In the genomic region with DNA sequence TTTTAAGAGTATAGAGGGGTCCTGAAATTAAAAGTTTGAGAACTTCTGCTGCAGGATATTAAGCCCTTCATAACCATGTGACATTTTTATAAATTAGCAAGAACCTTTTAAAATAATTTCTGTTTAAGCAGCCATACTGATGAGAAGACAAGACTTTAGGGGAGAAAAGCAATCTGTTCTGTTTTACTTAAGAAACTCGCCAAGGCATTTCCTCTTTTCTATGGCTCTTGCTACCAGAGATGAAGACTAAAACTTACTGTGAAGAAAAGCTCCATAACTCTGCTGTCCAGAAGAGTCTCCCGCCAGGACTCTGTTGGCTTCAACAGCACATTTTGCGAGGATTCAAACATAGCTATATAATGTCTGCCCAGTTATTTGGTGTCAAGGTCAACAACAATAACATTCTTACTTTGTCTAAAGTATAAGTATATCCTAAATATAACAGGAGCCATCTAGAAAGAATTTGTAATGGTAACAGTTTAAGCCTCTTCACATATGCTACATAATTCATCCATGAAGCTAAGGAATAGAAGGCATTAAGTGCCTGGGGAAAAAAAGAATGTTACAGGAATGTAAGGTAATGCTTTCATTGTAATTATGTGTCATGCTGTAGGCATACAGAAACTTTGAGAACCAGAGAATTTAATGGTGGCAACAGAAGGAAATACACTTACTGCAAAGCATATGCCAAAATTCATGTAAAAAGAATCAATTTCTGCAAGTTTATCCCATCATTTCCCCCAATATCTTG, we compare ENCODE assay signal across 2 cellular contexts.
TF ChIP-seq lines count a peak whose summit lies in the region.

No MANE protein-coding gene starts in this region.

TF ChIP-seq in WTC11, 78 proteins besides CTCF, POLR2A, EP300 and RAD21 (continues in another document):
- TF ChIP-seq, protein P1, sequence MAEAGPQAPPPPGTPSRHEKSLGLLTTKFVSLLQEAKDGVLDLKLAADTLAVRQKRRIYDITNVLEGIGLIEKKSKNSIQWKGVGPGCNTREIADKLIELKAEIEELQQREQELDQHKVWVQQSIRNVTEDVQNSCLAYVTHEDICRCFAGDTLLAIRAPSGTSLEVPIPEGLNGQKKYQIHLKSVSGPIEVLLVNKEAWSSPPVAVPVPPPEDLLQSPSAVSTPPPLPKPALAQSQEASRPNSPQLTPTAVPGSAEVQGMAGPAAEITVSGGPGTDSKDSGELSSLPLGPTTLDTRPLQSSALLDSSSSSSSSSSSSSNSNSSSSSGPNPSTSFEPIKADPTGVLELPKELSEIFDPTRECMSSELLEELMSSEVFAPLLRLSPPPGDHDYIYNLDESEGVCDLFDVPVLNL (CRISPR knock-in tag; IDR thresholded peaks at IDR 0.05; ENCODE audit: borderline replicate concordance, low read depth): no peak
- no peak for TF ChIP-seq RORB (CRISPR knock-in tag; IDR thresholded peaks at IDR 0.05)
- no peak for TF ChIP-seq ZNF232 (CRISPR knock-in tag; IDR thresholded peaks at IDR 0.05)
- TF ChIP-seq, protein P2, sequence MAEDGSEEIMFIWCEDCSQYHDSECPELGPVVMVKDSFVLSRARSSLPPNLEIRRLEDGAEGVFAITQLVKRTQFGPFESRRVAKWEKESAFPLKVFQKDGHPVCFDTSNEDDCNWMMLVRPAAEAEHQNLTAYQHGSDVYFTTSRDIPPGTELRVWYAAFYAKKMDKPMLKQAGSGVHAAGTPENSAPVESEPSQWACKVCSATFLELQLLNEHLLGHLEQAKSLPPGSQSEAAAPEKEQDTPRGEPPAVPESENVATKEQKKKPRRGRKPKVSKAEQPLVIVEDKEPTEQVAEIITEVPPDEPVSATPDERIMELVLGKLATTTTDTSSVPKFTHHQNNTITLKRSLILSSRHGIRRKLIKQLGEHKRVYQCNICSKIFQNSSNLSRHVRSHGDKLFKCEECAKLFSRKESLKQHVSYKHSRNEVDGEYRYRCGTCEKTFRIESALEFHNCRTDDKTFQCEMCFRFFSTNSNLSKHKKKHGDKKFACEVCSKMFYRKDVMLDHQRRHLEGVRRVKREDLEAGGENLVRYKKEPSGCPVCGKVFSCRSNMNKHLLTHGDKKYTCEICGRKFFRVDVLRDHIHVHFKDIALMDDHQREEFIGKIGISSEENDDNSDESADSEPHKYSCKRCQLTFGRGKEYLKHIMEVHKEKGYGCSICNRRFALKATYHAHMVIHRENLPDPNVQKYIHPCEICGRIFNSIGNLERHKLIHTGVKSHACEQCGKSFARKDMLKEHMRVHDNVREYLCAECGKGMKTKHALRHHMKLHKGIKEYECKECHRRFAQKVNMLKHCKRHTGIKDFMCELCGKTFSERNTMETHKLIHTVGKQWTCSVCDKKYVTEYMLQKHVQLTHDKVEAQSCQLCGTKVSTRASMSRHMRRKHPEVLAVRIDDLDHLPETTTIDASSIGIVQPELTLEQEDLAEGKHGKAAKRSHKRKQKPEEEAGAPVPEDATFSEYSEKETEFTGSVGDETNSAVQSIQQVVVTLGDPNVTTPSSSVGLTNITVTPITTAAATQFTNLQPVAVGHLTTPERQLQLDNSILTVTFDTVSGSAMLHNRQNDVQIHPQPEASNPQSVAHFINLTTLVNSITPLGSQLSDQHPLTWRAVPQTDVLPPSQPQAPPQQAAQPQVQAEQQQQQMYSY (CRISPR knock-in tag; IDR thresholded peaks at IDR 0.05): no peak
- TF ChIP-seq, protein P3, sequence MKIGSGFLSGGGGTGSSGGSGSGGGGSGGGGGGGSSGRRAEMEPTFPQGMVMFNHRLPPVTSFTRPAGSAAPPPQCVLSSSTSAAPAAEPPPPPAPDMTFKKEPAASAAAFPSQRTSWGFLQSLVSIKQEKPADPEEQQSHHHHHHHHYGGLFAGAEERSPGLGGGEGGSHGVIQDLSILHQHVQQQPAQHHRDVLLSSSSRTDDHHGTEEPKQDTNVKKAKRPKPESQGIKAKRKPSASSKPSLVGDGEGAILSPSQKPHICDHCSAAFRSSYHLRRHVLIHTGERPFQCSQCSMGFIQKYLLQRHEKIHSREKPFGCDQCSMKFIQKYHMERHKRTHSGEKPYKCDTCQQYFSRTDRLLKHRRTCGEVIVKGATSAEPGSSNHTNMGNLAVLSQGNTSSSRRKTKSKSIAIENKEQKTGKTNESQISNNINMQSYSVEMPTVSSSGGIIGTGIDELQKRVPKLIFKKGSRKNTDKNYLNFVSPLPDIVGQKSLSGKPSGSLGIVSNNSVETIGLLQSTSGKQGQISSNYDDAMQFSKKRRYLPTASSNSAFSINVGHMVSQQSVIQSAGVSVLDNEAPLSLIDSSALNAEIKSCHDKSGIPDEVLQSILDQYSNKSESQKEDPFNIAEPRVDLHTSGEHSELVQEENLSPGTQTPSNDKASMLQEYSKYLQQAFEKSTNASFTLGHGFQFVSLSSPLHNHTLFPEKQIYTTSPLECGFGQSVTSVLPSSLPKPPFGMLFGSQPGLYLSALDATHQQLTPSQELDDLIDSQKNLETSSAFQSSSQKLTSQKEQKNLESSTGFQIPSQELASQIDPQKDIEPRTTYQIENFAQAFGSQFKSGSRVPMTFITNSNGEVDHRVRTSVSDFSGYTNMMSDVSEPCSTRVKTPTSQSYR (CRISPR knock-in tag; IDR thresholded peaks at IDR 0.05): no peak
- TF ChIP-seq EMX1 (CRISPR knock-in tag; IDR thresholded peaks at IDR 0.05): no peak
- TF ChIP-seq, protein P4, sequence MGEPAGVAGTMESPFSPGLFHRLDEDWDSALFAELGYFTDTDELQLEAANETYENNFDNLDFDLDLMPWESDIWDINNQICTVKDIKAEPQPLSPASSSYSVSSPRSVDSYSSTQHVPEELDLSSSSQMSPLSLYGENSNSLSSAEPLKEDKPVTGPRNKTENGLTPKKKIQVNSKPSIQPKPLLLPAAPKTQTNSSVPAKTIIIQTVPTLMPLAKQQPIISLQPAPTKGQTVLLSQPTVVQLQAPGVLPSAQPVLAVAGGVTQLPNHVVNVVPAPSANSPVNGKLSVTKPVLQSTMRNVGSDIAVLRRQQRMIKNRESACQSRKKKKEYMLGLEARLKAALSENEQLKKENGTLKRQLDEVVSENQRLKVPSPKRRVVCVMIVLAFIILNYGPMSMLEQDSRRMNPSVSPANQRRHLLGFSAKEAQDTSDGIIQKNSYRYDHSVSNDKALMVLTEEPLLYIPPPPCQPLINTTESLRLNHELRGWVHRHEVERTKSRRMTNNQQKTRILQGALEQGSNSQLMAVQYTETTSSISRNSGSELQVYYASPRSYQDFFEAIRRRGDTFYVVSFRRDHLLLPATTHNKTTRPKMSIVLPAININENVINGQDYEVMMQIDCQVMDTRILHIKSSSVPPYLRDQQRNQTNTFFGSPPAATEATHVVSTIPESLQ (CRISPR knock-in tag; IDR thresholded peaks at IDR 0.05): no peak
- TF ChIP-seq, protein P5, sequence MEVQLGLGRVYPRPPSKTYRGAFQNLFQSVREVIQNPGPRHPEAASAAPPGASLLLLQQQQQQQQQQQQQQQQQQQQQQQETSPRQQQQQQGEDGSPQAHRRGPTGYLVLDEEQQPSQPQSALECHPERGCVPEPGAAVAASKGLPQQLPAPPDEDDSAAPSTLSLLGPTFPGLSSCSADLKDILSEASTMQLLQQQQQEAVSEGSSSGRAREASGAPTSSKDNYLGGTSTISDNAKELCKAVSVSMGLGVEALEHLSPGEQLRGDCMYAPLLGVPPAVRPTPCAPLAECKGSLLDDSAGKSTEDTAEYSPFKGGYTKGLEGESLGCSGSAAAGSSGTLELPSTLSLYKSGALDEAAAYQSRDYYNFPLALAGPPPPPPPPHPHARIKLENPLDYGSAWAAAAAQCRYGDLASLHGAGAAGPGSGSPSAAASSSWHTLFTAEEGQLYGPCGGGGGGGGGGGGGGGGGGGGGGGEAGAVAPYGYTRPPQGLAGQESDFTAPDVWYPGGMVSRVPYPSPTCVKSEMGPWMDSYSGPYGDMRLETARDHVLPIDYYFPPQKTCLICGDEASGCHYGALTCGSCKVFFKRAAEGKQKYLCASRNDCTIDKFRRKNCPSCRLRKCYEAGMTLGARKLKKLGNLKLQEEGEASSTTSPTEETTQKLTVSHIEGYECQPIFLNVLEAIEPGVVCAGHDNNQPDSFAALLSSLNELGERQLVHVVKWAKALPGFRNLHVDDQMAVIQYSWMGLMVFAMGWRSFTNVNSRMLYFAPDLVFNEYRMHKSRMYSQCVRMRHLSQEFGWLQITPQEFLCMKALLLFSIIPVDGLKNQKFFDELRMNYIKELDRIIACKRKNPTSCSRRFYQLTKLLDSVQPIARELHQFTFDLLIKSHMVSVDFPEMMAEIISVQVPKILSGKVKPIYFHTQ (CRISPR knock-in tag; IDR thresholded peaks at IDR 0.05): no peak

TF ChIP-seq in HepG2, 621 proteins besides CTCF, POLR2A, EP300 and RAD21:
- TF ChIP-seq, protein P6, sequence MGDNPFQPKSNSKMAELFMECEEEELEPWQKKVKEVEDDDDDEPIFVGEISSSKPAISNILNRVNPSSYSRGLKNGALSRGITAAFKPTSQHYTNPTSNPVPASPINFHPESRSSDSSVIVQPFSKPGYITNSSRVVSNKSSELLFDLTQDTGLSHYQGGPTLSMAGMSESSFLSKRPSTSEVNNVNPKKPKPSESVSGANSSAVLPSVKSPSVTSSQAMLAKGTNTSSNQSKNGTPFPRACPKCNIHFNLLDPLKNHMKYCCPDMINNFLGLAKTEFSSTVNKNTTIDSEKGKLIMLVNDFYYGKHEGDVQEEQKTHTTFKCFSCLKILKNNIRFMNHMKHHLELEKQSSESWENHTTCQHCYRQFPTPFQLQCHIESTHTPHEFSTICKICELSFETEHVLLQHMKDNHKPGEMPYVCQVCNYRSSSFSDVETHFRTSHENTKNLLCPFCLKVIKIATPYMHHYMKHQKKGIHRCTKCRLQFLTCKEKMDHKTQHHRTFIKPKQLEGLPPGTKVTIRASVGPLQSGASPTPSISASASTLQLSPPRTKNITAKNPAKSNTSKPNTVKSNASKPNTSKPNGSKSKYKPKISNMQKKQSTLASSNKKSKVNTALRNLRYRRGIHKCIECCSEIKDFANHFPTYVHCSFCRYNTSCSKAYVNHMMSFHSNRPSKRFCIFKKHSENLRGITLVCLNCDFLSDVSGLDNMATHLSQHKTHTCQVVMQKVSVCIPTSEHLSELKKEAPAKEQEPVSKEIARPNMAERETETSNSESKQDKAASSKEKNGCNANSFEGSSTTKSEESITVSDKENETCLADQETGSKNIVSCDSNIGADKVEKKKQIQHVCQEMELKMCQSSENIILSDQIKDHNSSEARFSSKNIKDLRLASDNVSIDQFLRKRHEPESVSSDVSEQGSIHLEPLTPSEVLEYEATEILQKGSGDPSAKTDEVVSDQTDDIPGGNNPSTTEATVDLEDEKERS (CRISPR knock-in tag; IDR thresholded peaks at IDR 0.05): no peak
- TF ChIP-seq NCOR1 (IDR thresholded peaks at IDR 0.05; ENCODE audit: borderline replicate concordance, low read length) (no peak), ATM (IDR thresholded peaks at IDR 0.05; ENCODE audit: borderline replicate concordance) (no peak)
- TF ChIP-seq, protein P7, sequence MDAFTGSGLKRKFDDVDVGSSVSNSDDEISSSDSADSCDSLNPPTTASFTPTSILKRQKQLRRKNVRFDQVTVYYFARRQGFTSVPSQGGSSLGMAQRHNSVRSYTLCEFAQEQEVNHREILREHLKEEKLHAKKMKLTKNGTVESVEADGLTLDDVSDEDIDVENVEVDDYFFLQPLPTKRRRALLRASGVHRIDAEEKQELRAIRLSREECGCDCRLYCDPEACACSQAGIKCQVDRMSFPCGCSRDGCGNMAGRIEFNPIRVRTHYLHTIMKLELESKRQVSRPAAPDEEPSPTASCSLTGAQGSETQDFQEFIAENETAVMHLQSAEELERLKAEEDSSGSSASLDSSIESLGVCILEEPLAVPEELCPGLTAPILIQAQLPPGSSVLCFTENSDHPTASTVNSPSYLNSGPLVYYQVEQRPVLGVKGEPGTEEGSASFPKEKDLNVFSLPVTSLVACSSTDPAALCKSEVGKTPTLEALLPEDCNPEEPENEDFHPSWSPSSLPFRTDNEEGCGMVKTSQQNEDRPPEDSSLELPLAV (CRISPR knock-in tag; conservative IDR thresholded peaks at IDR 0.05; ENCODE audit: low read depth): no peak
- TF ChIP-seq, protein P8, sequence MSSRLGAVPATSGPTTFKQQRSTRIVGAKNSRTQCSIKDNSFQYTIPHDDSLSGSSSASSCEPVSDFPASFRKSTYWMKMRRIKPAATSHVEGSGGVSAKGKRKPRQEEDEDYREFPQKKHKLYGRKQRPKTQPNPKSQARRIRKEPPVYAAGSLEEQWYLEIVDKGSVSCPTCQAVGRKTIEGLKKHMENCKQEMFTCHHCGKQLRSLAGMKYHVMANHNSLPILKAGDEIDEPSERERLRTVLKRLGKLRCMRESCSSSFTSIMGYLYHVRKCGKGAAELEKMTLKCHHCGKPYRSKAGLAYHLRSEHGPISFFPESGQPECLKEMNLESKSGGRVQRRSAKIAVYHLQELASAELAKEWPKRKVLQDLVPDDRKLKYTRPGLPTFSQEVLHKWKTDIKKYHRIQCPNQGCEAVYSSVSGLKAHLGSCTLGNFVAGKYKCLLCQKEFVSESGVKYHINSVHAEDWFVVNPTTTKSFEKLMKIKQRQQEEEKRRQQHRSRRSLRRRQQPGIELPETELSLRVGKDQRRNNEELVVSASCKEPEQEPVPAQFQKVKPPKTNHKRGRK (CRISPR knock-in tag; IDR thresholded peaks at IDR 0.05): no peak
